Comparison of ENCODE assay signal across 8 cellular contexts in the genomic region with DNA sequence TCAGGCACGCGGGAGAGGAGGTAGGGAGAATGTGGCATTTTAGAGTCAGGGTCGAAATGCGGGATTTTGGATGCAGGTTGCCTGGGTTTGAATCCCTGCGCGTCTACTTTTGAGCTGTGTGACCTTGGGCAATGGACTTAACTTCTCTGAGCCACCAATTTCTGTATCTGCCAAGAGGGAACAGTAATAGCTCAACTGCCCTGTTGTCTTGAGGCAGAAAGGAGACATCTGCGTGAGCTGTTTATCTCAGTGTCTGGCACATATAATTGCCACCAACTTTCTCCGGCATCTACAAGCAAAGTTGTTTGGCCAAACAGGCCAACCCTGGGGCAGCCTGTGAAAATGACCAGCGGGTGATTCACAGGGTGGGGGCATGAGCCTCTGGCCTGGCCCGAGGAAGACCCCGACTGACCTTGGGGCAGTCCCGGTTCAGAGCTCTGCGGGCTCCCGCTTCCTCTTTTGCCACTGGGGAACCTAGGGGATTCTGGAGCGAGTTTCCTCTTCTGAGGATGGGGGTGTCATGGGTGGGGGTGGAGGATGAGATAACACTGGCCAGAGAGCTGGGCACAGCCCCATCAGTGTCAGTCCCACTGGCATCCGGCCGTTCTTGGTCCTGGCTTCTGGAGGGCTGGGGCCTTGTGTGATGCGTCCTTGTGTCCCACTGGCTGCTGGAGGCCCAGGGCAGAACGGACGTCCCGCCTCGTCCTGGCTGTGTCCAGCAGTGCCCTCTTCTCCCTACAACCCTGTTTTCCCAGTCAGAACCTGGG. TPM values are rescaled to one million over a fixed set of nuclear protein-coding genes. Genes with fewer than 3 reads are reported as not detected.
A peak's percentile ranks its signal among the peaks of the same experiment; 100 is the strongest.
DNase-seq lines count a peak whose midpoint lies in the region; ATAC-seq, FAIRE-seq and TF ChIP-seq lines count a peak whose summit lies in the region.

No MANE protein-coding gene starts in this region.

- FAIRE-seq in GM18507 (lab: Jason Lieb, UNC) (peak; percentile 75), HTR-8/SVneo (lab: Jason Lieb, UNC) (no peak)

- H3K9me3 ChIP-seq in SK-N-MC (ENCODE audit: low read depth, low read length): no peaks in the 10 kb centered on the region

- POLR2A ChIA-PET in naive thymus-derived CD8-positive, alpha-beta T cell (lab: Charles Lee): interaction anchor here (1.2 to 3.2 kb wide), 9 partner anchors 10 to 86 kb away, joined by 3 to 21 read pairs (median 6); partner anchors contain the start of genes LITAF and TXNDC11

- H3K9ac ChIP-seq in SK-N-MC (ENCODE audit: insufficient read length): no peak overlapping the region

- peak overlapping the region; percentile 94 to 98 (median 97) for H3K27ac Mint-ChIP-seq in naive thymus-derived CD8-positive, alpha-beta T cell

- no peaks in the 10 kb centered on the region for H3K36me3 ChIP-seq in SK-N-MC (ENCODE audit: insufficient read depth, low read length)

- DNase-seq in GM18507 (ENCODE audit: extremely low spot score, insufficient read length, low read depth) (no peak), SK-N-MC (ENCODE audit: low read depth, low spot score) (no peak), erythroblast (lab: John Stamatoyannopoulos, UW) (peak; percentile 22 to 28), HTR-8/SVneo (ENCODE audit: insufficient read length, low spot score) (no peak), NCI-H2107 treated with DMSO at 0.1 percent for 48 hours (lab: John Stamatoyannopoulos, UW; ENCODE audit: unreplicated experiment) (no peak)
- peak in 2 of 10 donors; percentile 16 to 26 for DNase-seq in naive thymus-derived CD8-positive, alpha-beta T cell

- no peak for ATAC-seq in naive thymus-derived CD8-positive, alpha-beta T cell
- ATAC-seq in GM21528 (IDR thresholded peaks at IDR 0.05; ENCODE audit: low FRiP score, unreplicated experiment): no peak
- ATAC-seq in HG03442 (IDR thresholded peaks at IDR 0.05; ENCODE audit: unreplicated experiment): no peak

- H3K4me3 Mint-ChIP-seq in naive thymus-derived CD8-positive, alpha-beta T cell: peak overlapping the region; percentile 81 to 95 (median 90)

- TF ChIP-seq POLR2A in erythroblast (IDR thresholded peaks at IDR 0.05; ENCODE audit: low read length): no peak

- no peak overlapping the region for H3K27ac ChIP-seq in SK-N-MC

- no peaks in the 10 kb centered on the region for H3K27me3 Mint-ChIP-seq in naive thymus-derived CD8-positive, alpha-beta T cell

- H3K36me3 Mint-ChIP-seq in naive thymus-derived CD8-positive, alpha-beta T cell: peaks cover 0 to 1% (median 0%) of the 10 kb centered on the region in 3 donors

- peaks cover 37 to 84% (median 81%) of the 10 kb centered on the region in 4 donors for H3K4me1 Mint-ChIP-seq in naive thymus-derived CD8-positive, alpha-beta T cell

- H3K9me3 Mint-ChIP-seq in naive thymus-derived CD8-positive, alpha-beta T cell: no peaks in the 10 kb centered on the region

- H3K4me3 ChIP-seq in SK-N-MC: peak overlapping the region; percentile 86

RNA-seq across cellular contexts. Expression of gene SNN, which starts 1.3 kb away (rescaled TPM):
- total RNA-seq in naive thymus-derived CD8-positive, alpha-beta T cell: 10 to 100 TPM; 24.4 to 25.9 TPM
- polyA plus RNA-seq in naive thymus-derived CD8-positive, alpha-beta T cell: 10 to 100 TPM; 16.0 to 26.9 (median 19.0) TPM

Comparison
In these comparisons a context has a peak if more than half of its experiments do, and no peak if none do; other contexts are left out.
1. DNase-seq: peak in erythroblast (2 of 2); none in GM18507 (single experiment), SK-N-MC (single experiment), HTR-8/SVneo (single experiment) and NCI-H2107 treated with DMSO at 0.1 percent for 48 hours (single experiment).